ENCODE assay signal across 22 cellular contexts in genomic region chr15:99726333-99726732, GRCh38. TPM values are rescaled to one million over a fixed set of nuclear protein-coding genes. Genes with fewer than 3 reads are reported as not detected.
DNase-seq lines count a peak whose midpoint lies in the region; ATAC-seq, FAIRE-seq and TF ChIP-seq lines count a peak whose summit lies in the region.
"Had no signal": no experiment of that assay in that cellular context is flagged by ENCODE, and none has a peak within 500 bp of the region (broad histone marks: within the 10 kb centered on the region; RNA-seq: fewer than 3 reads in every experiment).

No MANE protein-coding gene starts in this region.

- peak overlapping the region in 8 of 11 experiments; percentile 22 to 64 (median 42); a peak in 9 of 22 replicates for H3K9ac ChIP-seq in BLaER1 treated with 17β-estradiol and CSF1 and Interleukin-3, amounts not matched to agents 10 nM and 100 nM
- H3K9ac ChIP-seq: GM23248 had no signal

- peaks cover 0 to 21% (median 2%) of the 10 kb centered on the region in 11 experiments; a peak in 14 of 22 replicates for H4K20me1 ChIP-seq in BLaER1 treated with 17β-estradiol and CSF1 and Interleukin-3, amounts not matched to agents 10 nM and 100 nM
- no peaks in the 10 kb centered on the region for H4K20me1 ChIP-seq in OCI-LY7 (ENCODE audit: insufficient read depth, low read length)

- no peaks in the 10 kb centered on the region for H3K27me3 Mint-ChIP-seq in WTC11 (ENCODE audit: low read depth)
- no peaks in the 10 kb centered on the region for H3K27me3 Mint-ChIP-seq in memory B cell
- H3K27me3 Mint-ChIP-seq: CD4-positive, CD25-positive, alpha-beta regulatory T cell had no signal

- H3K4me3 Mint-ChIP-seq in WTC11 (no peak overlapping the region), memory B cell (no peak overlapping the region)
- H3K4me3 Mint-ChIP-seq: CD8-positive, alpha-beta T cell; HFFc6 had no signal

- CTCF ChIA-PET in WTC11 (lab: Charles Lee) (interaction anchor here (0.6 to 1.3 kb wide), 3 partner anchors 221 to 454 kb away, joined by 3 to 7 read pairs (median 3); no protein-coding TSS in a partner anchor), OCI-LY7 (lab: Charles Lee; ENCODE audit: unreplicated experiment) (no interaction called here)

- no peak for FAIRE-seq in pancreas (lab: Jason Lieb, UNC)
- FAIRE-seq: A549, G401.6, GM12892 had no signal

- intact Hi-C loops in pancreas (cut with DNase I) (no loop called here), OCI-LY7 (cut with micrococcal nuclease; ENCODE audit: unreplicated experiment) (no loop called here)

- H3K4me1 Mint-ChIP-seq in WTC11: peaks cover 23% of the 10 kb centered on the region
- peaks cover 4% of the 10 kb centered on the region for H3K4me1 Mint-ChIP-seq in memory B cell

- no peak overlapping the region for H2AFZ ChIP-seq in OCI-LY7 (ENCODE audit: low read length)
- H2AFZ ChIP-seq: GM23248 had no signal

- no peaks in the 10 kb centered on the region for H3K79me2 ChIP-seq in OCI-LY7 (ENCODE audit: insufficient read depth, low read depth, low read length)

- H3K9me3 ChIP-seq in BLaER1 treated with 17β-estradiol and CSF1 and Interleukin-3, amounts not matched to agents 10 nM and 100 nM (replicated peaks in 1 of 11): peaks cover 9 to 42% (median 36%) of the 10 kb centered on the region in 11 experiments; a peak in 20 of 22 replicates
- H3K9me3 ChIP-seq in pancreas: no peaks in the 10 kb centered on the region
- no peaks in the 10 kb centered on the region for H3K9me3 ChIP-seq in OCI-LY7 (ENCODE audit: low read length)
- H3K9me3 ChIP-seq: A549, BE2C, Caco-2, HAP-1 had no signal

- peak overlapping the region; percentile 37; the same call in 1 of the 2 replicates for H3K27ac Mint-ChIP-seq in WTC11
- H3K27ac Mint-ChIP-seq in memory B cell: peak overlapping the region; percentile 46
- H3K27ac Mint-ChIP-seq: CD8-positive, alpha-beta T cell; HFFc6 had no signal

- no TSS peak for BruUV-seq in OCI-LY7 (replicated peaks; lab: Mats Ljungman, UMichigan)

- 84 to 94% methylated on average over 7 of the region's 7 CpGs for WGBS in pancreas, 2 donors

- H3K9me2 ChIP-seq in OCI-LY7 (ENCODE audit: insufficient read depth, low read length): no peaks in the 10 kb centered on the region

- peaks cover 13% of the 10 kb centered on the region for H3K9me3 Mint-ChIP-seq in WTC11
- H3K9me3 Mint-ChIP-seq in memory B cell: no peaks in the 10 kb centered on the region
- H3K9me3 Mint-ChIP-seq: CD4-positive, CD25-positive, alpha-beta regulatory T cell; CD8-positive, alpha-beta T cell; HFFc6 had no signal

- peak overlapping the region in 9 of 11 experiments; percentile 7 to 58 (median 33); a peak in 12 of 22 replicates for H3K27ac ChIP-seq in BLaER1 treated with 17β-estradiol and CSF1 and Interleukin-3, amounts not matched to agents 10 nM and 100 nM
- no peak overlapping the region for H3K27ac ChIP-seq in pancreas
- no peak overlapping the region for H3K27ac ChIP-seq in OCI-LY7 (ENCODE audit: low read depth, low read length, poor library complexity, severe bottlenecking)
- H3K27ac ChIP-seq: A549, C4-2B, GM23248 had no signal

- H3K4me2 ChIP-seq in BLaER1 treated with 17β-estradiol and CSF1 and Interleukin-3, amounts not matched to agents 10 nM and 100 nM: peak overlapping the region; percentile 64 to 85 (median 74)
- H3K4me2 ChIP-seq in OCI-LY7 (ENCODE audit: low read length): no peak overlapping the region
- H3K4me2 ChIP-seq: A549 had no signal

- no peak for DNase-seq in WTC11 (ENCODE audit: low spot score)
- DNase-seq in memory B cell (ENCODE audit: low spot score in 2 of 2): no peak
- DNase-seq in central memory CD4-positive, alpha-beta T cell: no peak
- no peak for DNase-seq in pancreas
- DNase-seq in OCI-LY7 (ENCODE audit: low spot score): no peak
- DNase-seq: 8988T; ACHN; AML-193; BE2C; Caco-2; CD4-positive, CD25-positive, alpha-beta regulatory T cell; CD8-positive, alpha-beta T cell; DMS153; DND-41; GM23248; HFFc6 had no signal

- TF ChIP-seq CTCF in WTC11 (IDR thresholded peaks at IDR 0.05) (no peak), pancreas (IDR thresholded peaks at IDR 0.05) (no peak), OCI-LY7 (conservative IDR thresholded peaks at IDR 0.05; ENCODE audit: low read length) (no peak)

- POLR2A ChIA-PET in WTC11 (lab: Charles Lee): no interaction called here
- POLR2A ChIA-PET in OCI-LY7 (lab: Charles Lee): interaction anchor here (1.5 kb wide), 1 partner anchor 472 kb away, joined by 4 read pairs; no protein-coding TSS in a partner anchor

- peaks cover 8 to 13% (median 10%) of the 10 kb centered on the region in 11 experiments for H3K27me3 ChIP-seq in BLaER1 treated with 17β-estradiol and CSF1 and Interleukin-3, amounts not matched to agents 10 nM and 100 nM
- no peaks in the 10 kb centered on the region for H3K27me3 ChIP-seq in pancreas
- H3K27me3 ChIP-seq: BE2C had no signal

- peak; percentile 40 for ATAC-seq in WTC11
- no peak for ATAC-seq in memory B cell (ENCODE audit: low read depth)
- no peak for ATAC-seq in pancreas
- ATAC-seq: A549; CD8-positive, alpha-beta T cell had no signal

- H3K36me3 Mint-ChIP-seq in WTC11 (peaks cover 20% of the 10 kb centered on the region), memory B cell (peaks cover 4% of the 10 kb centered on the region)

- H3K4me1 ChIP-seq in BLaER1 treated with 17β-estradiol and CSF1 and Interleukin-3, amounts not matched to agents 10 nM and 100 nM: peaks cover 16 to 90% (median 71%) of the 10 kb centered on the region in 10 experiments
- peaks cover 0 to 3% (median 0%) of the 10 kb centered on the region in 3 donors for H3K4me1 ChIP-seq in pancreas
- peaks cover under 1% of the 10 kb centered on the region for H3K4me1 ChIP-seq in OCI-LY7 (ENCODE audit: insufficient read depth, low read length, poor library complexity, severe bottlenecking)
- H3K4me1 ChIP-seq: A549, BE2C, HAP-1 had no signal

- peak overlapping the region in 4 of 10 experiments; percentile 11 to 29 (median 22); a peak in 4 of 20 replicates for H3K4me3 ChIP-seq in BLaER1 treated with 17β-estradiol and CSF1 and Interleukin-3, amounts not matched to agents 10 nM and 100 nM
- H3K4me3 ChIP-seq in pancreas: no peak overlapping the region
- H3K4me3 ChIP-seq in OCI-LY7 (ENCODE audit: low read depth, low read length, poor library complexity, severe bottlenecking): no peak overlapping the region
- H3K4me3 ChIP-seq: A549, GM23248, HAP-1 had no signal

- peaks cover 0 to 38% (median 17%) of the 10 kb centered on the region in 11 experiments; a peak in 15 of 22 replicates for H3K36me3 ChIP-seq in BLaER1 treated with 17β-estradiol and CSF1 and Interleukin-3, amounts not matched to agents 10 nM and 100 nM
- H3K36me3 ChIP-seq in pancreas: no peaks in the 10 kb centered on the region
- H3K36me3 ChIP-seq in OCI-LY7 (ENCODE audit: insufficient read depth, low read length): no peaks in the 10 kb centered on the region
- H3K36me3 ChIP-seq: BE2C had no signal

TF ChIP-seq in WTC11, 78 proteins besides CTCF, POLR2A, EP300 and RAD21:
- no peak for TF ChIP-seq NR3C1 (CRISPR knock-in tag; conservative IDR thresholded peaks at IDR 0.05; ENCODE audit: low read depth)
- TF ChIP-seq, protein P1, sequence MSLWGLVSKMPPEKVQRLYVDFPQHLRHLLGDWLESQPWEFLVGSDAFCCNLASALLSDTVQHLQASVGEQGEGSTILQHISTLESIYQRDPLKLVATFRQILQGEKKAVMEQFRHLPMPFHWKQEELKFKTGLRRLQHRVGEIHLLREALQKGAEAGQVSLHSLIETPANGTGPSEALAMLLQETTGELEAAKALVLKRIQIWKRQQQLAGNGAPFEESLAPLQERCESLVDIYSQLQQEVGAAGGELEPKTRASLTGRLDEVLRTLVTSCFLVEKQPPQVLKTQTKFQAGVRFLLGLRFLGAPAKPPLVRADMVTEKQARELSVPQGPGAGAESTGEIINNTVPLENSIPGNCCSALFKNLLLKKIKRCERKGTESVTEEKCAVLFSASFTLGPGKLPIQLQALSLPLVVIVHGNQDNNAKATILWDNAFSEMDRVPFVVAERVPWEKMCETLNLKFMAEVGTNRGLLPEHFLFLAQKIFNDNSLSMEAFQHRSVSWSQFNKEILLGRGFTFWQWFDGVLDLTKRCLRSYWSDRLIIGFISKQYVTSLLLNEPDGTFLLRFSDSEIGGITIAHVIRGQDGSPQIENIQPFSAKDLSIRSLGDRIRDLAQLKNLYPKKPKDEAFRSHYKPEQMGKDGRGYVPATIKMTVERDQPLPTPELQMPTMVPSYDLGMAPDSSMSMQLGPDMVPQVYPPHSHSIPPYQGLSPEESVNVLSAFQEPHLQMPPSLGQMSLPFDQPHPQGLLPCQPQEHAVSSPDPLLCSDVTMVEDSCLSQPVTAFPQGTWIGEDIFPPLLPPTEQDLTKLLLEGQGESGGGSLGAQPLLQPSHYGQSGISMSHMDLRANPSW (CRISPR knock-in tag; conservative IDR thresholded peaks at IDR 0.05; ENCODE audit: low read depth): no peak
- no peak for TF ChIP-seq ESRRA (CRISPR knock-in tag; IDR thresholded peaks at IDR 0.05; ENCODE audit: borderline replicate concordance)
- no peak for TF ChIP-seq PRRX2 (CRISPR knock-in tag; IDR thresholded peaks at IDR 0.05)
- TF ChIP-seq TEAD1 (CRISPR knock-in tag; IDR thresholded peaks at IDR 0.05): no peak
- TF ChIP-seq RORB (CRISPR knock-in tag; IDR thresholded peaks at IDR 0.05): no peak
- TF ChIP-seq GTF2I (CRISPR knock-in tag; conservative IDR thresholded peaks at IDR 0.05): no peak
- TF ChIP-seq ZNF396 (CRISPR knock-in tag; IDR thresholded peaks at IDR 0.05; ENCODE audit: borderline replicate concordance): no peak

RNA-seq across cellular contexts. Expression of gene LYSMD4, which starts 6.9 kb away (rescaled TPM):
- total RNA-seq in WTC11 (2021) (14.1 to 15.3 TPM (median 14.9 TPM) in 3 replicates), pancreas (1 to 10 TPM; 3.4 to 5.9 (median 4.6) TPM), OCI-LY7 (2022) (7.7 and 9.4 TPM in 2 replicates)
- polyA plus RNA-seq in pancreas: 10 to 100 TPM in 1 of 2 donors, 1 to 10 TPM in 1; 7.5 to 12.3 TPM
- total RNA-seq in OCI-LY7 (2014; rRNA removed; shearing (Covaris generic)): 6.5 and 7.0 TPM in 2 replicates

Comparison
In these comparisons a context has a peak if more than half of its experiments do, and no peak if none do; other contexts are left out.
1. H3K27ac ChIP-seq: peak in BLaER1 treated with 17β-estradiol and CSF1 and Interleukin-3, amounts not matched to agents 10 nM and 100 nM (9 of 11); none in pancreas (0 of 4) and OCI-LY7 (single experiment).